ENCODE assay signal across 8 cellular contexts in genomic region chr9:70260007-70260443, GRCh38. TPM values are rescaled to one million over a fixed set of nuclear protein-coding genes. Genes with fewer than 3 reads are reported as not detected.
A peak's percentile ranks its signal among the peaks of the same experiment; 100 is the strongest.
DNase-seq lines count a peak whose midpoint lies in the region; ATAC-seq and TF ChIP-seq lines count a peak whose summit lies in the region.

No MANE protein-coding gene starts in this region.

- H3K9me3 ChIP-seq in heart left ventricle = no peaks in the 10 kb centered on the region
- H3K9me3 ChIP-seq in body of pancreas = no peaks in the 10 kb centered on the region
- no peaks in the 10 kb centered on the region for H3K9me3 ChIP-seq in upper lobe of right lung

- no peaks in the 10 kb centered on the region for H3K27me3 Mint-ChIP-seq in memory B cell

- peaks cover 0 to 29% (median 12%) of the 10 kb centered on the region in 9 donors for H3K36me3 ChIP-seq in heart left ventricle
- peaks cover 6 to 9% of the 10 kb centered on the region in 2 donors for H3K36me3 ChIP-seq in body of pancreas (replicated peaks in 1 of 2; ENCODE audit: insufficient read depth in 1 of 2, low read depth in 2 of 2)
- H3K36me3 ChIP-seq in upper lobe of right lung = peaks cover 32% of the 10 kb centered on the region

- H3K4me3 ChIP-seq in heart left ventricle (peak overlapping the region; percentile 70 to 97 (median 85)), body of pancreas (peak overlapping the region in 1 of 2 donors; percentile 43), upper lobe of right lung (peak overlapping the region; percentile 87)

- H3K27ac ChIP-seq in heart left ventricle (peak overlapping the region in 4 of 12 donors; percentile 87 to 97 (median 96)), body of pancreas (peak overlapping the region in 3 of 4 donors; percentile 92 to 96 (median 96)), upper lobe of right lung (peak overlapping the region; percentile 96)

- H3K36me3 Mint-ChIP-seq in memory B cell = peaks cover 14% of the 10 kb centered on the region

- H3K27me3 ChIP-seq in heart left ventricle (no peaks in the 10 kb centered on the region), body of pancreas (no peaks in the 10 kb centered on the region), upper lobe of right lung (no peaks in the 10 kb centered on the region)

- H3K4me3 Mint-ChIP-seq in memory B cell = peak overlapping the region; percentile 86

- peaks cover 34% of the 10 kb centered on the region for H3K4me1 Mint-ChIP-seq in memory B cell

- peak in 1 of 5 donors; percentile 35 for DNase-seq in heart left ventricle
- no peak for DNase-seq in left cardiac atrium
- DNase-seq in body of pancreas = peak; percentile 24 to 41 (median 30)
- no peak for DNase-seq in memory B cell (ENCODE audit: low spot score in 2 of 2)
- no peak for DNase-seq in upper lobe of right lung
- DNase-seq in HuH-7 (ENCODE audit: low spot score) = no peak

- intact Hi-C loops in heart left ventricle (cut with DNase I) (loop anchor here in 3 of 10 donors (5.0 to 10.0 kb wide), 3 partner anchors 155 to 505 kb away; partner anchors contain the start of gene KLF9 (in 2 of the 3)), left cardiac atrium (cut with DNase I) (no loop called here), body of pancreas (cut with DNase I) (loop anchor here (5.0 kb wide), 1 partner anchor 147 kb away; no protein-coding TSS in a partner anchor), upper lobe of right lung (cut with DNase I) (no loop called here)

- H3K27ac Mint-ChIP-seq in memory B cell = peak overlapping the region; percentile 92

- TF ChIP-seq CTCF in heart left ventricle (IDR thresholded peaks at IDR 0.05) (no peak), body of pancreas (IDR thresholded peaks at IDR 0.05) (no peak), upper lobe of right lung (IDR thresholded peaks at IDR 0.05) (no peak)

- H3K4me1 ChIP-seq in heart left ventricle = peaks cover 5 to 63% (median 48%) of the 10 kb centered on the region in 12 donors
- peaks cover 71% of the 10 kb centered on the region for H3K4me1 ChIP-seq in body of pancreas
- H3K4me1 ChIP-seq in upper lobe of right lung = peaks cover 49% of the 10 kb centered on the region

- no peaks in the 10 kb centered on the region for H3K9me3 Mint-ChIP-seq in memory B cell

- 93 to 95% (median 94%) methylated on average over 30 of the region's 30 CpGs for WGBS in heart left ventricle, 4 donors
- 52 to 73% methylated on average over 30 of the region's 30 CpGs for WGBS in body of pancreas, 2 donors

- no peak for TF ChIP-seq POLR2A in heart left ventricle (IDR thresholded peaks at IDR 0.05)
- TF ChIP-seq POLR2A in body of pancreas (IDR thresholded peaks at IDR 0.05) = no peak

- no peak for ATAC-seq in heart left ventricle
- no peak for ATAC-seq in left cardiac atrium
- no peak for ATAC-seq in body of pancreas
- ATAC-seq in memory B cell (ENCODE audit: low read depth) = no peak
- ATAC-seq in upper lobe of right lung = no peak
- ATAC-seq in GM19397 (IDR thresholded peaks at IDR 0.05; ENCODE audit: unreplicated experiment) = no peak
- ATAC-seq in GM18511 (IDR thresholded peaks at IDR 0.05; ENCODE audit: unreplicated experiment) = no peak

RNA-seq across cellular contexts. Expression of gene SMC5, which starts 1.2 kb away (rescaled TPM):
- total RNA-seq in heart left ventricle (10 to 100 TPM in 7 of 9 donors, 1 to 10 TPM in 2; 8.4 to 14.6 (median 11.4) TPM), left cardiac atrium (10 to 100 TPM; 12.3 to 21.0 TPM), body of pancreas (10 to 100 TPM; 27.2 to 27.4 TPM), upper lobe of right lung (32.6 TPM)
- 10 to 100 TPM in 1 of 2 donors, 1 to 10 TPM in 1; 6.8 to 11.0 TPM for polyA plus RNA-seq in heart left ventricle

Comparison
In these comparisons a context has a peak if more than half of its experiments do, and no peak if none do; other contexts are left out.
1. DNase-seq: peak in body of pancreas (4 of 4); none in left cardiac atrium (single experiment), memory B cell (0 of 2), upper lobe of right lung (single experiment) and HuH-7 (single experiment).